In the genomic region with DNA sequence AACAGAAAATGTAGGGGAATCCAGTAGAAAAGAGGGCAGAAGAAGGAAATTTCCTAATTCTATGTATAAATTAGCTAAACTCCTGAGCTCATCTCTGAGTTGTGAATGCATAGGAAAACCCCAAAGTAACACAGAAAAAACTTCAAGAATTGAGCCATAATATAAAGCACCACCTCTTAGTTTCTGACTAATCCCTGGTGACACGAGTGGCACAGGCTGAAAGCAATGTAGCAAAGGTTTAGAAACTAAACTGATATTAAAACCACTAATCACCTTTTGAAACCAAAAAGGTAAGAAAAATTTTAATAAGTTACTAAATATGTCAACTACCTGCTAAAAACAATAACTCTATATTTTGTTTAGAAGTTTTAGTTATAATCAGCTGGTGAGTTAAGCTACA, we compare ENCODE assay signal across 15 cellular contexts.
DNase-seq lines count a peak whose midpoint lies in the region; ATAC-seq, FAIRE-seq and TF ChIP-seq lines count a peak whose summit lies in the region.
"Had no signal": no experiment of that assay in that cellular context is flagged by ENCODE, and none has a peak within 500 bp of the region (broad histone marks: within the 10 kb centered on the region; RNA-seq: fewer than 3 reads in every experiment).

No MANE protein-coding gene starts in this region.

- no peaks in the 10 kb centered on the region for H3K36me3 ChIP-seq in bronchial epithelial cell (ENCODE audit: control insufficient read depth, insufficient read depth, low read length)
- H3K36me3 ChIP-seq: Peyer's patch had no signal

- no peak for FAIRE-seq in bronchial epithelial cell (lab: Jason Lieb, UNC)

- DNase-seq in bronchial epithelial cell (ENCODE audit: low read depth) (peak; percentile 15), NCI-H2171 treated with DMSO at 0.1 percent for 48 hours (lab: John Stamatoyannopoulos, UW) (no peak), superior temporal gyrus (ENCODE audit: extremely low spot score) (no peak), NAMALWA (ENCODE audit: low spot score) (no peak)
- DNase-seq in activated CD8-positive, alpha-beta memory T cell treated with anti-CD3 and anti-CD28 coated beads, Interleukin-2, amount 50 U/mL, for 4 hours: no peak
- DNase-seq: activated CD4-positive, alpha-beta T cell treated with anti-CD3 and anti-CD28 coated beads, Interleukin-2, amount 50 U/mL, for 48 hours; activated naive CD4-positive, alpha-beta T cell; CD4-positive, alpha-beta memory T cell; GF-D8; NCI-H1092 treated with DMSO at 0.1 percent for 48 hours; NCI-H524; Peyer's patch had no signal

- H3K27me3 ChIP-seq in bronchial epithelial cell (ENCODE audit: control insufficient read depth, insufficient read depth, low read length): no peaks in the 10 kb centered on the region
- H3K27me3 ChIP-seq: Peyer's patch had no signal

- TF ChIP-seq CTCF in bronchial epithelial cell (IDR thresholded peaks at IDR 0.05; ENCODE audit: insufficient read depth, low read length, severe bottlenecking): no peak

- H3K4me3 ChIP-seq in bronchial epithelial cell (ENCODE audit: low read depth, low read length): no peak overlapping the region
- H3K4me3 ChIP-seq: Peyer's patch had no signal

- ATAC-seq in GM18907 (IDR thresholded peaks at IDR 0.05; ENCODE audit: unreplicated experiment): peak; percentile 62
- ATAC-seq in GM21786 (IDR thresholded peaks at IDR 0.05; ENCODE audit: unreplicated experiment): peak; percentile 47
- peak; percentile 37 for ATAC-seq in HG03342 (IDR thresholded peaks at IDR 0.05; ENCODE audit: unreplicated experiment)
